In the genomic region with DNA sequence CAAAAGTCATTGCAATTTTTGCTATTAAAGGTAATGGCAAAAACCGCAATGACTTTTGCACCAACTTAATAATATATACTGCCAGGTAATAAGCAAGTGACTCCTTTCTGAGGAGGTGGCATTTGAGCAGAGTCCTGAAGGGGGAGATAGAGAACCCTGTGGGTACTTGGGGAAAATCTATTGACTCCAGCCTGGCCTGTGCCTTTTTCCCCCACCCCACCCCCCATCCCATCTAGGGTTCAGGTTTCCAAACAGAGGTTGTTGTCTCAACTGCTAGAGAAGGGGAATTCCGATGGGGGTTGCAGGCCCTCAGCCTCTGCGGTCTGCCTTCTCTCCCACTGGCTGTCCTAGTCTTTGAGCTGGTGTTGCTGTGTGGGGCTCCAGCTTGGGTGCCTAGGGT, we compare ENCODE assay signal across 8 cellular contexts. TPM values are rescaled to one million over a fixed set of nuclear protein-coding genes. Genes with fewer than 3 reads are reported as not detected.
DNase-seq lines count a peak whose midpoint lies in the region; ATAC-seq and TF ChIP-seq lines count a peak whose summit lies in the region.

No MANE protein-coding gene starts in this region.

- H3K4me1 Mint-ChIP-seq in activated CD8-positive, alpha-beta T cell treated with anti-CD3 and anti-CD28 coated beads for 36 hours (ENCODE audit: low read depth) = peaks cover 8% of the 10 kb centered on the region

- H3K36me3 ChIP-seq in Karpas-422 (ENCODE audit: insufficient read depth, low read length) = no peaks in the 10 kb centered on the region

- DNase-seq in AG09319 (ENCODE audit: extremely low read depth, low read depth) (no peak), Karpas-422 (peak; percentile 92), left colon (no peak), anterior cingulate cortex (lab: John Stamatoyannopoulos, UW) (no peak), hypothalamus (lab: John Stamatoyannopoulos, UW) (no peak)
- peak; percentile 62 for DNase-seq in activated CD8-positive, alpha-beta T cell treated with anti-CD3 and anti-CD28 coated beads for 36 hours

- TF ChIP-seq CTCF in AG09319 (IDR thresholded peaks at IDR 0.05; ENCODE audit: low read depth, low read length) (peak; percentile 54), GM12872 (IDR thresholded peaks at IDR 0.05; ENCODE audit: insufficient read depth, low read depth, low read length) (peak; percentile 75)
- TF ChIP-seq CTCF in activated CD8-positive, alpha-beta T cell treated with anti-CD3 and anti-CD28 coated beads for 36 hours (IDR thresholded peaks at IDR 0.05) = peak; percentile 61

- peaks cover 21% of the 10 kb centered on the region for H3K4me1 ChIP-seq in Karpas-422 (ENCODE audit: low read length)

- H3K27me3 Mint-ChIP-seq in activated CD8-positive, alpha-beta T cell treated with anti-CD3 and anti-CD28 coated beads for 36 hours = no peaks in the 10 kb centered on the region

- H2AFZ ChIP-seq in Karpas-422 (ENCODE audit: low read length) = no peak overlapping the region

- no peaks in the 10 kb centered on the region for H3K9me3 Mint-ChIP-seq in activated CD8-positive, alpha-beta T cell treated with anti-CD3 and anti-CD28 coated beads for 36 hours

- H4K20me1 ChIP-seq in Karpas-422 (ENCODE audit: insufficient read depth, low read depth, low read length) = no peaks in the 10 kb centered on the region

- intact Hi-C loops in activated CD8-positive, alpha-beta T cell treated with anti-CD3 and anti-CD28 coated beads for 36 hours (cut with micrococcal nuclease) = no loop called here
- intact Hi-C loops in left colon (cut with DNase I, micrococcal nuclease) = no loop called here

- ATAC-seq in activated CD8-positive, alpha-beta T cell treated with anti-CD3 and anti-CD28 coated beads for 36 hours = peak; percentile 91
- peak; percentile 31 for ATAC-seq in left colon
- no peak for ATAC-seq in GM19467 (IDR thresholded peaks at IDR 0.05; ENCODE audit: unreplicated experiment)

- H3K4me2 ChIP-seq in Karpas-422 (ENCODE audit: low read depth, low read length, poor library complexity, severe bottlenecking) = no peak overlapping the region

- POLR2A ChIA-PET in activated CD8-positive, alpha-beta T cell treated with anti-CD3 and anti-CD28 coated beads for 36 hours (lab: Charles Lee) = interaction anchor here (0.9 to 1.1 kb wide), 2 partner anchors 16 to 30 kb away, joined by 3 to 5 read pairs; no protein-coding TSS in a partner anchor

- H3K4me3 ChIP-seq in Karpas-422 (ENCODE audit: low read length) = no peak overlapping the region

- H3K79me2 ChIP-seq in Karpas-422 (ENCODE audit: low read length) = peaks cover 12% of the 10 kb centered on the region

- H3K27ac Mint-ChIP-seq in activated CD8-positive, alpha-beta T cell treated with anti-CD3 and anti-CD28 coated beads for 36 hours = no peak overlapping the region

- H3K9ac ChIP-seq in Karpas-422 (ENCODE audit: low read length) = no peak overlapping the region

- no peaks in the 10 kb centered on the region for H3K9me3 ChIP-seq in Karpas-422 (ENCODE audit: low read length)

- H3K27me3 ChIP-seq in Karpas-422 (ENCODE audit: low read length) = no peaks in the 10 kb centered on the region

- CTCF ChIA-PET in activated CD8-positive, alpha-beta T cell treated with anti-CD3 and anti-CD28 coated beads for 36 hours (lab: Charles Lee) = interaction anchor here (0.6 to 3.3 kb wide), 6 partner anchors 8 to 672 kb away, joined by 3 to 21 read pairs (median 4); no protein-coding TSS in a partner anchor

- peak overlapping the region; percentile 60; the same call in 1 of the 2 replicates for H3K27ac ChIP-seq in Karpas-422 (ENCODE audit: low read length)

- H3K36me3 Mint-ChIP-seq in activated CD8-positive, alpha-beta T cell treated with anti-CD3 and anti-CD28 coated beads for 36 hours (ENCODE audit: low read depth) = no peaks in the 10 kb centered on the region

- no peaks in the 10 kb centered on the region for H3K9me2 ChIP-seq in Karpas-422 (replicated peaks; ENCODE audit: insufficient read depth, low read length)

- no peak overlapping the region for H3K4me3 Mint-ChIP-seq in activated CD8-positive, alpha-beta T cell treated with anti-CD3 and anti-CD28 coated beads for 36 hours

RNA-seq across cellular contexts. Expression of a gene that starts 11.5 kb away (rescaled TPM):
- total RNA-seq in Karpas-422 (2014; rRNA removed; shearing (Covaris generic); ENCODE audit: low replicate concordance) = 65.1 and 67.6 TPM in 2 replicates
- 1 to 10 TPM; 6.3 to 6.6 TPM for total RNA-seq in activated CD8-positive, alpha-beta T cell treated with anti-CD3 and anti-CD28 coated beads for 36 hours
- total RNA-seq in left colon = 1 to 10 TPM; 2.3 to 5.2 TPM

RNA-seq across cellular contexts. Expression of a gene that starts 24.9 kb away (rescaled TPM):
- 94.9 and 145 TPM in 2 replicates for total RNA-seq in Karpas-422 (2014; rRNA removed; shearing (Covaris generic); ENCODE audit: low replicate concordance)
- 100 to 1,000 TPM; 372 to 379 TPM for total RNA-seq in activated CD8-positive, alpha-beta T cell treated with anti-CD3 and anti-CD28 coated beads for 36 hours
- total RNA-seq in left colon = 10 to 100 TPM; 31.6 to 48.7 TPM

RNA-seq across cellular contexts. Expression of a gene that starts 32.3 kb away (rescaled TPM):
- total RNA-seq in Karpas-422 (2014; rRNA removed; shearing (Covaris generic); ENCODE audit: low replicate concordance) = 78.6 and 136 TPM in 2 replicates
- total RNA-seq in activated CD8-positive, alpha-beta T cell treated with anti-CD3 and anti-CD28 coated beads for 36 hours = 100 to 1,000 TPM; 151 to 153 TPM
- 10 to 100 TPM; 43.5 to 61.9 TPM for total RNA-seq in left colon

RNA-seq across cellular contexts. Expression of a gene that starts 51.2 kb away (rescaled TPM):
- total RNA-seq in Karpas-422 (2014; rRNA removed; shearing (Covaris generic); ENCODE audit: low replicate concordance) = 1.8 and 5.1 TPM in 2 replicates
- total RNA-seq in activated CD8-positive, alpha-beta T cell treated with anti-CD3 and anti-CD28 coated beads for 36 hours = 10 to 100 TPM; 35.5 to 37.2 TPM
- 1 to 10 TPM; 7.7 to 8.7 TPM for total RNA-seq in left colon

Comparison
In these comparisons a context has a peak if more than half of its experiments do, and no peak if none do; other contexts are left out.
1. DNase-seq: peak in Karpas-422 (single experiment) and activated CD8-positive, alpha-beta T cell treated with anti-CD3 and anti-CD28 coated beads for 36 hours (single experiment); none in AG09319 (single experiment), left colon (0 of 2), anterior cingulate cortex (0 of 58) and hypothalamus (0 of 51).
2. Peak in every context shown above with its lines, with median percentiles within 50 percentile points of each other: CTCF ChIP-seq.